Comparison of ENCODE assay signal across 15 cellular contexts in the genomic region with DNA sequence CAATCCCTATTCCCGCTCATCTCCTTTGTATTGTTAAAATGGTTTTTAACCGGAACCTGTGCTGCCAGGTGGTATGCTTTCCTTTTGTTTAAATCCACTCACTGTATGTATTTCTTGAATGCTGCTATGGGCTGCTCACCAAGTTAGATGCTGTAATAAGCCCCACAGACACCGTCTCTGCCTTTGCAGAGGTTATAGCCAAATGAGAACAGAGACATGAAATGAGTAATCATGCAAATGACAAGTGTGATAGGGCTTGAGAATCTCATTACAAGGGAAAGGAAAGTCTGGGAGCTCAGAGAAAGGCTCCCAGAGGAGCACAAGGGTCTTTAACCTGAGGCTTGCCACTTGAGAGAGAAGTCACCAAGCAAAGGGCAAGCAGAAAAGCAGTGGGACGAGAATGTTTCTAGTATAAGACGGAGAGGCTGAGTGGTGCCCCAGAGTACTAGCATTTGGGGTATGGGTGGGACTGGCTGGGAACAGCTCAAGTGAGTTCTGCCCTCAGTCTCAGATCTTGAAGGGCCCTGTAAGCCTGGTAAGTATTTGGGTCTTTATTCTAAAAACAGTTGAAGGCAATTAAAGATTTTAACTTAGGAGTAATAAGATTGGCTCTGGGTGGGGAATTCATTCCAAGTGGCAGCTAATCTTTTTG.
DNase-seq lines count a peak whose midpoint lies in the region; ATAC-seq and TF ChIP-seq lines count a peak whose summit lies in the region.
"Had no signal": no experiment of that assay in that cellular context is flagged by ENCODE, and none has a peak within 500 bp of the region (broad histone marks: within the 10 kb centered on the region; RNA-seq: fewer than 3 reads in every experiment).

No MANE protein-coding gene starts in this region.

- TF ChIP-seq POLR2A in esophagus squamous epithelium (IDR thresholded peaks at IDR 0.05): no peak

- H3K4me1 ChIP-seq in right atrium auricular region (no peaks in the 10 kb centered on the region), esophagus squamous epithelium (no peaks in the 10 kb centered on the region)

- intact Hi-C loops in esophagus squamous epithelium (cut with DNase I): no loop called here

- H3K27me3 ChIP-seq in right atrium auricular region (no peaks in the 10 kb centered on the region), esophagus squamous epithelium (no peaks in the 10 kb centered on the region)

- DNase-seq in GM12865 (ENCODE audit: low read depth) (peak; percentile 59), NCI-H1436 (lab: John Stamatoyannopoulos, UW) (peak; percentile 27), kidney glomerular epithelial cell (lab: John Stamatoyannopoulos, UW) (no peak), right atrium auricular region (ENCODE audit: low spot score) (no peak), GOT3 (lab: John Stamatoyannopoulos, UW) (no peak), esophagus squamous epithelium (lab: John Stamatoyannopoulos, UW) (no peak)
- DNase-seq: ACHN; activated CD8-positive, alpha-beta memory T cell treated with anti-CD3 and anti-CD28 coated beads, Interleukin-2, amount 50 U/mL, for 4 hours; foreskin melanocyte; KG1; left cardiac atrium; naive thymus-derived CD8-positive, alpha-beta T cell; Right ventricle myocardium superior had no signal

- H3K36me3 ChIP-seq in right atrium auricular region (no peaks in the 10 kb centered on the region), esophagus squamous epithelium (no peaks in the 10 kb centered on the region)

- 84 to 85% methylated on average over 5 of the region's 5 CpGs for WGBS in esophagus squamous epithelium, 2 donors

- no peak for TF ChIP-seq CTCF in GM12865 (IDR thresholded peaks at IDR 0.05; ENCODE audit: insufficient read depth, low read depth, low read length, missing control alignments)
- TF ChIP-seq CTCF in right atrium auricular region (IDR thresholded peaks at IDR 0.05): no peak
- no peak for TF ChIP-seq CTCF in esophagus squamous epithelium (IDR thresholded peaks at IDR 0.05)

- ATAC-seq in GM19452 (IDR thresholded peaks at IDR 0.05; ENCODE audit: unreplicated experiment): peak; percentile 66
- ATAC-seq in HG02870 (IDR thresholded peaks at IDR 0.05; ENCODE audit: unreplicated experiment): peak; percentile 96
- ATAC-seq: left cardiac atrium; naive thymus-derived CD8-positive, alpha-beta T cell had no signal

- H3K27ac ChIP-seq in right atrium auricular region (no peak overlapping the region), esophagus squamous epithelium (no peak overlapping the region)

- H3K9me3 ChIP-seq in right atrium auricular region (no peaks in the 10 kb centered on the region), esophagus squamous epithelium (no peaks in the 10 kb centered on the region)

- H3K4me3 ChIP-seq in GM12865 (ENCODE audit: low read depth, low read length) (no peak overlapping the region), right atrium auricular region (no peak overlapping the region), esophagus squamous epithelium (no peak overlapping the region)

Comparison
In these comparisons a context has a peak if more than half of its experiments do, and no peak if none do; other contexts are left out.
1. DNase-seq: peak in GM12865 (single experiment) and NCI-H1436 (single experiment); none in kidney glomerular epithelial cell (single experiment), right atrium auricular region (single experiment), GOT3 (single experiment) and esophagus squamous epithelium (single experiment).